ENCODE assay signal across 22 cellular contexts in genomic region chr9:125141251-125141650, GRCh38. TPM values are rescaled to one million over a fixed set of nuclear protein-coding genes. Genes with fewer than 3 reads are reported as not detected.
DNase-seq lines count a peak whose midpoint lies in the region; ATAC-seq and TF ChIP-seq lines count a peak whose summit lies in the region.
"Had no signal": no experiment of that assay in that cellular context is flagged by ENCODE, and none has a peak within 500 bp of the region (broad histone marks: within the 10 kb centered on the region; RNA-seq: fewer than 3 reads in every experiment).

No MANE protein-coding gene starts in this region.

- peak overlapping the region; percentile 32 for H3K4me2 ChIP-seq in GM23248 (ENCODE audit: unreplicated experiment)

- no peaks in the 10 kb centered on the region for H3K9me2 ChIP-seq in GM23248 (ENCODE audit: insufficient read depth)

- intact Hi-C loops in left lung (cut with DNase I): no loop called here

- H4K20me1 ChIP-seq in GM23248 (ENCODE audit: insufficient read depth): no peaks in the 10 kb centered on the region

- TF ChIP-seq POLR2A in suprapubic skin (IDR thresholded peaks at IDR 0.05): no peak

- no peaks in the 10 kb centered on the region for H3K9me3 ChIP-seq in GM23248 (ENCODE audit: low read depth)
- H3K9me3 ChIP-seq in left lung: no peaks in the 10 kb centered on the region
- H3K9me3 ChIP-seq in suprapubic skin: no peaks in the 10 kb centered on the region
- H3K9me3 ChIP-seq: Caco-2, SJCRH30, tibial artery had no signal

- no peak overlapping the region for H3K4me3 ChIP-seq in AG10803 (ENCODE audit: low read length)
- H3K4me3 ChIP-seq in GM23248: no peak overlapping the region
- H3K4me3 ChIP-seq in WI38 (ENCODE audit: low read depth, low read length): peak overlapping the region; percentile 78; the same call in 1 of the 2 replicates
- H3K4me3 ChIP-seq in left lung: no peak overlapping the region
- no peak overlapping the region for H3K4me3 ChIP-seq in suprapubic skin
- H3K4me3 ChIP-seq: PC-9, SJCRH30, tibial artery had no signal

- H3K79me2 ChIP-seq in GM23248 (ENCODE audit: insufficient read depth): peaks cover 12% of the 10 kb centered on the region; the same call in 1 of the 2 replicates

- H3K36me3 ChIP-seq in GM23248 (ENCODE audit: low read depth): no peaks in the 10 kb centered on the region
- H3K36me3 ChIP-seq in left lung: no peaks in the 10 kb centered on the region
- no peaks in the 10 kb centered on the region for H3K36me3 ChIP-seq in suprapubic skin
- H3K36me3 ChIP-seq: tibial artery had no signal

- TF ChIP-seq EP300 in suprapubic skin (IDR thresholded peaks at IDR 0.05): no peak

- WGBS in GM23248 (ENCODE audit: low coverage in 1 of 2, low lambda C conversion rate in 2 of 2, missing lambda C conversion rate in 2 of 2), 2 experiments: 79 to 83% methylated on average over 3 of the region's 3 CpGs
- WGBS in suprapubic skin: 83% methylated on average over 3 of the region's 3 CpGs

- peaks cover 48% of the 10 kb centered on the region for H3F3A ChIP-seq in GM23248 (ENCODE audit: insufficient read depth)

- H2AFZ ChIP-seq in GM23248: no peak overlapping the region
- H2AFZ ChIP-seq: PC-9 had no signal

- ATAC-seq in left lung: peak; percentile 7
- ATAC-seq in HG02623 (IDR thresholded peaks at IDR 0.05; ENCODE audit: unreplicated experiment): no peak
- ATAC-seq: effector memory CD8-positive, alpha-beta T cell; left cardiac atrium; naive thymus-derived CD8-positive, alpha-beta T cell; stimulated activated naive B cell treated with anti-CD40 and anti-IgM and Interleukin-4, amounts not matched to agents 10 μg/mL and 1 μg/mL and 100 μg/mL, for 72 hours had no signal

- in situ Hi-C loops in GM23248 (cut with MboI): loop anchor here (25.0 kb wide), 1 partner anchor 204 kb away; the partner anchor contains the start of gene GOLGA1

- H3K27ac ChIP-seq in GM23248 (0 out of 2 replicates have a peak overlapping the region, but pooled peaks have one; percentile 8), left lung (peak overlapping the region in 1 of 2 donors; percentile 5), suprapubic skin (no peak overlapping the region)
- H3K27ac ChIP-seq: PC-9, SJCRH30, tibial artery had no signal

- no peaks in the 10 kb centered on the region for H3K27me3 ChIP-seq in GM23248 (replicated peaks; ENCODE audit: insufficient read depth)
- H3K27me3 ChIP-seq in left lung: no peaks in the 10 kb centered on the region
- no peaks in the 10 kb centered on the region for H3K27me3 ChIP-seq in suprapubic skin
- H3K27me3 ChIP-seq: SJCRH30, tibial artery had no signal

- TF ChIP-seq CTCF in AG10803 (conservative IDR thresholded peaks at IDR 0.05; ENCODE audit: low read length) (no peak), WI38 (IDR thresholded peaks at IDR 0.05; ENCODE audit: low read depth, low read length) (no peak), left lung (IDR thresholded peaks at IDR 0.05) (no peak), suprapubic skin (IDR thresholded peaks at IDR 0.05) (no peak)

- H3K9ac ChIP-seq in GM23248: no peak overlapping the region

- H3K4me1 ChIP-seq in GM23248 (ENCODE audit: insufficient read depth) (peaks cover 28% of the 10 kb centered on the region), left lung (peaks cover 0 to 21% of the 10 kb centered on the region in 2 donors), suprapubic skin (peaks cover 22% of the 10 kb centered on the region)
- H3K4me1 ChIP-seq: Caco-2 had no signal

- DNase-seq in AG10803 (ENCODE audit: low read depth) (peak; percentile 79), GM23248 (peak; percentile 62), left lung (no peak), GM19238 (ENCODE audit: insufficient read length, low spot score) (no peak), suprapubic skin (ENCODE audit: low spot score in 2 of 2) (no peak)
- no peak for DNase-seq in effector CD4-positive, alpha-beta T cell
- DNase-seq: activated CD4-positive, alpha-beta T cell treated with anti-CD3 and anti-CD28 coated beads, Interleukin-2, amount 50 U/mL, for 48 hours; activated naive CD4-positive, alpha-beta T cell treated with anti-CD3 and anti-CD28 coated beads for 36 hours; Caco-2; effector memory CD8-positive, alpha-beta T cell; left cardiac atrium; mesendoderm; naive thymus-derived CD8-positive, alpha-beta T cell; NCI-H1694; NCI-H748 treated with DMSO at 0.1 percent for 48 hours; PC-9; SJCRH30; stimulated activated naive B cell treated with anti-CD40 and anti-IgM and Interleukin-4, amounts not matched to agents 10 μg/mL and 1 μg/mL and 100 μg/mL, for 72 hours; T-helper 2 cell; tibial artery had no signal

RNA-seq across cellular contexts. Expression of gene SCAI, which starts 2.1 kb away (rescaled TPM):
- 2.9 and 3.0 TPM in 2 replicates for total RNA-seq in GM23248 (2014; rRNA removed; shearing (Covaris generic))
- polyA plus RNA-seq in GM23248 (2016; fragmentation: Nextera tagmentation; extraction: Ambion mirVana): 1.7 and 3.0 TPM in 2 replicates
- total RNA-seq in left lung (10 to 100 TPM; 12.7 to 22.7 TPM), suprapubic skin (10 to 100 TPM in 2 of 4 donors, 1 to 10 TPM in 2; 5.9 to 38.1 (median 10.2) TPM)

RNA-seq across cellular contexts. Expression of gene PPP6C, which starts 48.4 kb away (rescaled TPM):
- total RNA-seq in GM23248 (2014; rRNA removed; shearing (Covaris generic)): 23.5 and 27.5 TPM in 2 replicates
- 30.1 and 31.8 TPM in 2 replicates for polyA plus RNA-seq in GM23248 (2016; fragmentation: Nextera tagmentation; extraction: Ambion mirVana)
- total RNA-seq in left lung (10 to 100 TPM; 43.9 to 47.2 TPM), suprapubic skin (10 to 100 TPM; 26.8 to 36.8 (median 29.6) TPM)

RNA-seq across cellular contexts. Expression of gene RABEPK, which starts 59.1 kb away (rescaled TPM):
- total RNA-seq in GM23248 (2014; rRNA removed; shearing (Covaris generic)): 25.0 and 29.3 TPM in 2 replicates
- polyA plus RNA-seq in GM23248 (2016; fragmentation: Nextera tagmentation; extraction: Ambion mirVana): 37.7 and 38.9 TPM in 2 replicates
- 10 to 100 TPM; 13.9 to 18.7 TPM for total RNA-seq in left lung
- 10 to 100 TPM; 11.4 to 14.6 (median 13.3) TPM for total RNA-seq in suprapubic skin

Comparison
In these comparisons a context has a peak if more than half of its experiments do, and no peak if none do; other contexts are left out.
1. DNase-seq: peak in AG10803 (single experiment) and GM23248 (single experiment); none in left lung (0 of 2), effector CD4-positive, alpha-beta T cell (single experiment), GM19238 (single experiment) and suprapubic skin (0 of 2).